In genomic region chr5:126918624-126918957, GRCh38 we compare ENCODE assay signal across 1 cellular context.
TF ChIP-seq lines count a peak whose summit lies in the region.

No MANE protein-coding gene starts in this region.

TF ChIP-seq in endothelial cell of umbilical vein, 7 proteins besides CTCF, POLR2A, EP300 and RAD21 (continued from another document):
- TF ChIP-seq, protein P1, sequence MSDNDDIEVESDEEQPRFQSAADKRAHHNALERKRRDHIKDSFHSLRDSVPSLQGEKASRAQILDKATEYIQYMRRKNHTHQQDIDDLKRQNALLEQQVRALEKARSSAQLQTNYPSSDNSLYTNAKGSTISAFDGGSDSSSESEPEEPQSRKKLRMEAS (IDR thresholded peaks at IDR 0.05; ENCODE audit: insufficient read depth, insufficient read length), result no peak
